8 cellular contexts compared by ENCODE assay signal in the genomic region with DNA sequence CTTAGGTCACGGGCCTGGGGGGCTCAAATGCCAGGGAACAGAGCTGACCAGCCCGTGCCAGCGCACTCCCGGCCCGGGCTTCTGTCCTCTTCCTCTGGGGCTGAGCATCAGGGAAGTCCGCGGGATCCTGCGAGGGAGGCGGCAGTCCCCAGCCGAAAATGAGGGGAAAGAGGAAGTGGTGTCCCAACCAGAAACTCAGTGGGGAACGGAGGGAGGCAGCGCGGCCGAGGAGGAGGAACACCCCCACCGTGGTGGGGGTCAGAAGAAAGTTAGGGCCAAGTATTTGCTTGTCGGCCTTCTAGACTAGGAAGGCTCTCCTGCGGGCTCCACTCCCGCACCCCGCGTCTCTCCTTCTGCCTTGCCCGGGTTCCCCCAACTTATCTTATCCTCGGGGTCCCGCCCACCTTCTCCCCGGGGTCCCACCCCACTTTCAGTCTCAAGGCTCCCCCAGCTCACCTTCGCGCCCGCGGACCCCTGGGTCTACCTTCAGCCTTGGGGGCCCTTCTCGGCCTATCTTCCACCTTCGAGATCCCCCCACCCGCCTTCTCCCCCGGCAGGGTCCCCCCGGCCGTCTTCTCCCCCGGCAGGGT. TPM values are rescaled to one million over a fixed set of nuclear protein-coding genes. Genes with fewer than 3 reads are reported as not detected.
DNase-seq lines count a peak whose midpoint lies in the region; ATAC-seq and TF ChIP-seq lines count a peak whose summit lies in the region.

No MANE protein-coding gene starts in this region.

- intact Hi-C loops in naive thymus-derived CD4-positive, alpha-beta T cell (cut with micrococcal nuclease), result loop anchor here (1.0 to 10.0 kb wide), 2 partner anchors 10 to 459 kb away; no protein-coding TSS in a partner anchor

- POLR2A ChIA-PET in naive thymus-derived CD4-positive, alpha-beta T cell (lab: Charles Lee), result interaction anchor here (1.0 to 2.1 kb wide), 2 partner anchors 9 to 805 kb away, joined by 3 to 24 read pairs; no protein-coding TSS in a partner anchor

- H3K4me1 Mint-ChIP-seq in naive thymus-derived CD4-positive, alpha-beta T cell, result peaks cover 38 to 55% (median 45%) of the 10 kb centered on the region in 7 donors

- H3K27ac Mint-ChIP-seq in naive thymus-derived CD4-positive, alpha-beta T cell, result peak overlapping the region; percentile 72 to 95 (median 93)

- H3K27ac ChIP-seq in fibroblast of lung (ENCODE audit: insufficient read depth, low read length) (peak overlapping the region; percentile 59), suprapubic skin (peak overlapping the region; percentile 95)
- H3K27ac ChIP-seq in naive thymus-derived CD4-positive, alpha-beta T cell (ENCODE audit: low read depth, low read length), result peak overlapping the region; percentile 91

- no peaks in the 10 kb centered on the region for H3K9me3 Mint-ChIP-seq in naive thymus-derived CD4-positive, alpha-beta T cell

- H2AFZ ChIP-seq in fibroblast of lung (ENCODE audit: low read length), result peak overlapping the region; percentile 4

- H3K4me1 ChIP-seq in NT2/D1 (ENCODE audit: insufficient read depth, insufficient read length) (peaks cover 20% of the 10 kb centered on the region), fibroblast of lung (ENCODE audit: control insufficient read depth, extremely low read depth, insufficient read depth, low read length) (peaks cover 7% of the 10 kb centered on the region), suprapubic skin (peaks cover 39% of the 10 kb centered on the region)
- H3K4me1 ChIP-seq in naive thymus-derived CD4-positive, alpha-beta T cell (ENCODE audit: control insufficient read depth in 2 of 2, insufficient read depth in 2 of 2, low read length in 2 of 2), result peaks cover 15 to 32% of the 10 kb centered on the region in 2 donors

- H4K20me1 ChIP-seq in fibroblast of lung (ENCODE audit: control insufficient read depth, extremely low read depth, insufficient read depth, low read length), result no peaks in the 10 kb centered on the region

- under 1% methylated on average over 30 of the region's 35 CpGs for WGBS in suprapubic skin

- peaks cover 1% of the 10 kb centered on the region; the same call in 1 of the 2 replicates for H3K27me3 ChIP-seq in H7 (ENCODE audit: control insufficient read depth, insufficient read depth, low read length)
- peaks cover 27% of the 10 kb centered on the region for H3K27me3 ChIP-seq in NT2/D1 (ENCODE audit: insufficient read depth, insufficient read length)
- H3K27me3 ChIP-seq in fibroblast of lung (ENCODE audit: control insufficient read depth, insufficient read depth, low read length), result no peaks in the 10 kb centered on the region
- no peaks in the 10 kb centered on the region for H3K27me3 ChIP-seq in naive thymus-derived CD4-positive, alpha-beta T cell (ENCODE audit: control insufficient read depth in 2 of 2, insufficient read depth in 2 of 2, low read length in 2 of 2)
- H3K27me3 ChIP-seq in suprapubic skin, result no peaks in the 10 kb centered on the region

- TF ChIP-seq CTCF in fibroblast of lung (conservative IDR thresholded peaks at IDR 0.05 in 1 of 2, IDR thresholded peaks at IDR 0.05 in 1 of 2; ENCODE audit: low read depth in 1 of 2, low read length in 2 of 2) (no peak), suprapubic skin (IDR thresholded peaks at IDR 0.05) (no peak)

- peaks cover 7% of the 10 kb centered on the region for H3K9me3 ChIP-seq in NT2/D1 (ENCODE audit: insufficient read depth, low read length)
- no peaks in the 10 kb centered on the region for H3K9me3 ChIP-seq in fibroblast of lung (ENCODE audit: control insufficient read depth, insufficient read depth, low read depth, low read length)
- H3K9me3 ChIP-seq in naive thymus-derived CD4-positive, alpha-beta T cell (ENCODE audit: control insufficient read depth in 2 of 3, low read length in 3 of 3), result no peaks in the 10 kb centered on the region
- H3K9me3 ChIP-seq in suprapubic skin, result no peaks in the 10 kb centered on the region

- ATAC-seq in naive thymus-derived CD4-positive, alpha-beta T cell, result peak; percentile 59

- H3K9ac ChIP-seq in NT2/D1 (ENCODE audit: insufficient read length, low read depth), result peak overlapping the region; percentile 85
- peak overlapping the region; percentile 63 for H3K9ac ChIP-seq in fibroblast of lung (ENCODE audit: insufficient read depth, low read length)

- peak; percentile 37 for DNase-seq in Caki2 (ENCODE audit: low read depth)
- peak; percentile 83 for DNase-seq in H7
- no peak for DNase-seq in NT2/D1 (ENCODE audit: low read depth, low spot score)
- peak; percentile 71 for DNase-seq in activated T-cell treated with anti-CD3 and anti-CD28 coated beads, Interleukin-2, amount 50 U/mL, for 1 hour
- peak; percentile 36 for DNase-seq in fibroblast of lung (ENCODE audit: low read depth in 2 of 2)
- DNase-seq in naive thymus-derived CD4-positive, alpha-beta T cell, result peak in 8 of 9 donors; percentile 30 to 62 (median 44)
- DNase-seq in suprapubic skin (ENCODE audit: low spot score in 2 of 2), result peak; percentile 78 to 87
- DNase-seq in amniotic stem cell (lab: John Stamatoyannopoulos, UW), result no peak

- H3K79me2 ChIP-seq in fibroblast of lung (ENCODE audit: control insufficient read depth, insufficient read depth, low read length), result peaks cover 33% of the 10 kb centered on the region

- H3K36me3 ChIP-seq in H7 (replicated peaks; ENCODE audit: control insufficient read depth, insufficient read depth, low read length) (no peaks in the 10 kb centered on the region), NT2/D1 (ENCODE audit: insufficient read depth, insufficient read length, low read length) (no peaks in the 10 kb centered on the region), fibroblast of lung (ENCODE audit: control insufficient read depth, insufficient read depth, low read length) (no peaks in the 10 kb centered on the region), suprapubic skin (no peaks in the 10 kb centered on the region)
- no peaks in the 10 kb centered on the region for H3K36me3 ChIP-seq in naive thymus-derived CD4-positive, alpha-beta T cell (ENCODE audit: control insufficient read depth in 2 of 3, insufficient read depth in 3 of 3, low read length in 3 of 3)

- peak overlapping the region; percentile 59 for H3K4me3 ChIP-seq in H7 (ENCODE audit: insufficient read depth, low read depth, low read length)
- H3K4me3 ChIP-seq in NT2/D1 (ENCODE audit: insufficient read length, low read depth), result peak overlapping the region; percentile 49
- H3K4me3 ChIP-seq in fibroblast of lung (replicated peaks in 1 of 4; ENCODE audit: control extremely low read depth in 1 of 4, insufficient read depth in 1 of 4, low read depth in 3 of 4, low read length in 4 of 4), result peak overlapping the region; percentile 44 to 77 (median 64)
- H3K4me3 ChIP-seq in naive thymus-derived CD4-positive, alpha-beta T cell (ENCODE audit: low read length), result peak overlapping the region; percentile 70
- peak overlapping the region; percentile 73 for H3K4me3 ChIP-seq in suprapubic skin

- peak overlapping the region; percentile 98 for H3K4me2 ChIP-seq in fibroblast of lung (ENCODE audit: extremely low read depth, insufficient read depth, low read length)

- in situ Hi-C loops in Caki2 (cut with HindIII; ENCODE audit: low pct_unique_long_range_greater_than_20kb, low sequenced_read_pairs), result no loop called here

- H3K4me3 Mint-ChIP-seq in naive thymus-derived CD4-positive, alpha-beta T cell, result peak overlapping the region; percentile 72 to 94 (median 90)

- TF ChIP-seq POLR2A in suprapubic skin (IDR thresholded peaks at IDR 0.05), result peak in 1 of 2 donors; percentile 53

- TF ChIP-seq EP300 in suprapubic skin (IDR thresholded peaks at IDR 0.05), result no peak

- H3K27me3 Mint-ChIP-seq in naive thymus-derived CD4-positive, alpha-beta T cell, result no peaks in the 10 kb centered on the region

- CTCF ChIA-PET in naive thymus-derived CD4-positive, alpha-beta T cell (lab: Charles Lee), result interaction anchor here (2.0 kb wide), 1 partner anchor 9 kb away, joined by 9 read pairs; no protein-coding TSS in a partner anchor

- H3K36me3 Mint-ChIP-seq in naive thymus-derived CD4-positive, alpha-beta T cell, result peaks cover 0 to 9% (median 0%) of the 10 kb centered on the region in 5 donors

RNA-seq across cellular contexts. Expression of a gene that starts 0.6 kb away (rescaled TPM):
- 4.8 and 7.2 TPM in 2 replicates for total RNA-seq in Caki2 (2014; rRNA removed; shearing (Covaris generic); ENCODE audit: low replicate concordance)
- total RNA-seq in H7 (2014; rRNA removed; shearing (Covaris generic)), result 10.3 and 10.6 TPM in 2 replicates
- total RNA-seq in fibroblast of lung (12.1 and 13.4 TPM in 2 replicates), suprapubic skin (10 to 100 TPM; 22.6 to 40.2 (median 28.4) TPM)
- 9.2 and 9.5 TPM in 2 replicates for polyA plus RNA-seq in fibroblast of lung
- 11.6 and 12.0 TPM in 2 replicates for polyA plus RNA-seq in fibroblast of lung (2012)
- polyA minus RNA-seq in fibroblast of lung (ENCODE audit: low replicate concordance), result 8.4 and 15.7 TPM in 2 replicates
- 10 to 100 TPM; 23.2 to 39.3 (median 29.6) TPM for total RNA-seq in naive thymus-derived CD4-positive, alpha-beta T cell
- 1 to 10 TPM; 1.0 to 3.5 TPM for polyA plus RNA-seq in naive thymus-derived CD4-positive, alpha-beta T cell

Comparison
In these comparisons a context has a peak if more than half of its experiments do, and no peak if none do; other contexts are left out.
1. DNase-seq: peak in Caki2 (single experiment), H7 (single experiment), activated T-cell treated with anti-CD3 and anti-CD28 coated beads, Interleukin-2, amount 50 U/mL, for 1 hour (single experiment), fibroblast of lung (2 of 2), naive thymus-derived CD4-positive, alpha-beta T cell (8 of 9) and suprapubic skin (2 of 2); none in NT2/D1 (single experiment) and amniotic stem cell (single experiment).
2. Peak in every context shown above with its lines, with median percentiles within 50 percentile points of each other: H3K4me3 ChIP-seq and H3K27ac ChIP-seq.